ENCODE assay signal across 1 cellular context in genomic region chr6:123316733-123317323, GRCh38.
TF ChIP-seq lines count a peak whose summit lies in the region.

No MANE protein-coding gene starts in this region.

TF ChIP-seq in K562, 482 proteins besides CTCF, POLR2A, EP300 and RAD21 (continued from another document):
- TF ChIP-seq ARID3A (IDR thresholded peaks at IDR 0.05; ENCODE audit: borderline replicate concordance, low read depth, low read length) (peak; percentile 69; the same call in 1 of the 2 replicates), ZBTB5 (IDR thresholded peaks at IDR 0.05) (no peak), DDX20 (tag; IDR thresholded peaks at IDR 0.05; ENCODE audit: low read depth) (no peak)
TF ChIP-seq in K562: peak in this region for 1.
